ENCODE assay signal across 8 cellular contexts in the genomic region with DNA sequence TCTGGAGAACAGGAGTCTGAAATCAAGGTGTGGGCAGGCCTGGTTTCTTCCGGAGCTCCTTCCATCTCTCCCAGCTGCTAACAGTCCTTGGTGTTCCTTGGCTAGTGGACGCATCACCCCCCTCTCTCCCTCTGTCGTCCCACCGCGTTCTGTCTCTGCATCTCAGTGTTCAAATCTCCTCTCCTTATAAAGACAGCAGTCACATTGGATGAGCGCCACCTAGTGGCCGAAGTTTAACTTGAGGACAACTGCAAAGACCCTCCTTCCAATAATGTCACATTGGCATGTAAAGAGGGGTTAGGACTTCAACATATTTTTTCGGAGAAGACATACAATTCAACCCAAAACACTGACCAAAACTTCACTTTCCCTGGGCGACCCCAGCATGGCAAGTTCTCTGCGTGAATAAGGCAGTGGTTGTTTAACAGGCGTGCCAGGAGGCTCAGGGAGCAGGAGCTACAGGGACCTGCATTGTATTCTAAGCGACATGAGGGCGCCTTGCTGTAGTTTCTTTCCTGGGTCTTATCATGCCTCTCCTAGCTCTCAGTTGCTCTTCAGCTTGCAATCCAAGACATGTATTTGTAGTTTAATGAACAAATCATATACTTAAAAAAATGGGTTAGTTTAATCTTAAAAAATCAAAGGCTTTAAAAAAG. TPM values are rescaled to one million over a fixed set of nuclear protein-coding genes. Genes with fewer than 3 reads are reported as not detected.
DNase-seq lines count a peak whose midpoint lies in the region; ATAC-seq and TF ChIP-seq lines count a peak whose summit lies in the region.

No MANE protein-coding gene starts in this region.

- intact Hi-C loops in ascending aorta (cut with DNase I) = loop anchor here (1.0 to 5.0 kb wide), 3 partner anchors 62 to 398 kb away; partner anchors contain the start of gene MYO10

- peak; percentile 83 for TF ChIP-seq CTCF in GM10248 (IDR thresholded peaks at IDR 0.05; ENCODE audit: control extremely low read depth, extremely low read depth, low read depth, missing control alignments)
- peak; percentile 47 to 83 (median 72) for TF ChIP-seq CTCF in ascending aorta (IDR thresholded peaks at IDR 0.05)

- ATAC-seq in HG02571 (IDR thresholded peaks at IDR 0.05; ENCODE audit: unreplicated experiment) (peak; percentile 72), GM18873 (IDR thresholded peaks at IDR 0.05; ENCODE audit: low FRiP score, unreplicated experiment) (no peak)

- POLR2A ChIA-PET in GM10248 (lab: Yijun Ruan, JAX) = no interaction called here

- no peaks in the 10 kb centered on the region for H3K9me3 ChIP-seq in ascending aorta

- H3K36me3 ChIP-seq in ascending aorta = no peaks in the 10 kb centered on the region

- no peaks in the 10 kb centered on the region for H3K27me3 ChIP-seq in ascending aorta

- no peak overlapping the region for H3K27ac ChIP-seq in ascending aorta

- CTCF ChIA-PET in GM10248 (lab: Yijun Ruan, JAX) = interaction anchor here (0.7 to 3.9 kb wide), 44 partner anchors 9 to 1194 kb away, joined by 3 to 35 read pairs (median 4); no protein-coding TSS in a partner anchor

- DNase-seq in GM10248 (ENCODE audit: extremely low spot score) = peak; percentile 57
- peak; percentile 79 for DNase-seq in NCI-H146 (lab: John Stamatoyannopoulos, UW)
- DNase-seq in T follicular helper cell (ENCODE audit: low read depth) = peak; percentile 16
- peak in 1 of 2 donors; percentile 81 for DNase-seq in ascending aorta (ENCODE audit: low spot score in 2 of 2)
- DNase-seq in iPS-NIHi11 (ENCODE audit: low spot score) = peak; percentile 68
- DNase-seq in stimulated activated CD4-positive, alpha-beta T cell treated with anti-CD3 and anti-CD28 coated beads, Interleukin-15, amount 100 ng/mL, for 24 hours = peak; percentile 80

- H3K4me3 ChIP-seq in ascending aorta = no peak overlapping the region

- H3K4me1 ChIP-seq in ascending aorta = no peaks in the 10 kb centered on the region

RNA-seq across cellular contexts. Expression of gene BASP1, which starts 27.9 kb away (rescaled TPM):
- total RNA-seq in ascending aorta = 69.1 TPM
